ENCODE assay signal across 8 cellular contexts in genomic region chr4:152534541-152535231, GRCh38. TPM values are rescaled to one million over a fixed set of nuclear protein-coding genes. Genes with fewer than 3 reads are reported as not detected.
DNase-seq lines count a peak whose midpoint lies in the region; ATAC-seq and TF ChIP-seq lines count a peak whose summit lies in the region.

No MANE protein-coding gene starts in this region.

- 2% methylated on average over 35 of the region's 35 CpGs for WGBS in heart right ventricle, 2 donors

- intact Hi-C loops in activated naive CD4-positive, alpha-beta T cell treated with anti-CD3 and anti-CD28 coated beads for 36 hours (cut with micrococcal nuclease) = loop anchor here (1.0 to 10.0 kb wide), 5 partner anchors 8 to 1127 kb away; partner anchors contain the start of gene FHIP1A
- intact Hi-C loops in heart right ventricle (cut with DNase I) = loop anchor here in 2 of 10 donors (10.0 kb wide), 2 partner anchors 240 to 1430 kb away; partner anchors contain the start of genes ARFIP1 (in 1 of the 2) and TIGD4 (in 1 of the 2)

- H3K36me3 Mint-ChIP-seq in activated naive CD4-positive, alpha-beta T cell treated with anti-CD3 and anti-CD28 coated beads for 36 hours (ENCODE audit: low read depth) = peaks cover 21% of the 10 kb centered on the region

- ATAC-seq in heart right ventricle = no peak
- no peak for ATAC-seq in HG02642 (IDR thresholded peaks at IDR 0.05; ENCODE audit: poor library complexity, unreplicated experiment)
- ATAC-seq in HG03175 (IDR thresholded peaks at IDR 0.05; ENCODE audit: unreplicated experiment) = no peak

- H3K27ac ChIP-seq in heart right ventricle = peak overlapping the region in 9 of 10 donors; percentile 86 to 98 (median 93)

- no peaks in the 10 kb centered on the region for H3K27me3 Mint-ChIP-seq in activated naive CD4-positive, alpha-beta T cell treated with anti-CD3 and anti-CD28 coated beads for 36 hours (ENCODE audit: low read depth)

- H3K4me1 Mint-ChIP-seq in activated naive CD4-positive, alpha-beta T cell treated with anti-CD3 and anti-CD28 coated beads for 36 hours (ENCODE audit: low read depth) = peaks cover 55% of the 10 kb centered on the region

- peaks cover 0 to 4% (median 0%) of the 10 kb centered on the region in 11 donors for H3K9me3 ChIP-seq in heart right ventricle

- peaks cover 0 to 17% (median 0%) of the 10 kb centered on the region in 9 donors for H3K36me3 ChIP-seq in heart right ventricle

- CTCF ChIA-PET in activated naive CD4-positive, alpha-beta T cell treated with anti-CD3 and anti-CD28 coated beads for 36 hours (lab: Charles Lee) = interaction anchor here (0.7 to 0.8 kb wide), 2 partner anchors 32 to 33 kb away, joined by 3 to 4 read pairs; no protein-coding TSS in a partner anchor

- TF ChIP-seq CTCF in heart right ventricle (IDR thresholded peaks at IDR 0.05) = no peak

- peak overlapping the region; percentile 89 to 100 (median 98) for H3K4me3 ChIP-seq in heart right ventricle

- DNase-seq in NCI-H2171 treated with DMSO at 0.1 percent for 48 hours (lab: John Stamatoyannopoulos, UW) = peak; percentile 48
- no peak for DNase-seq in NCI-H2171 (lab: John Stamatoyannopoulos, UW)
- peak; percentile 45 for DNase-seq in RKO (ENCODE audit: low spot score)
- peak; percentile 66 for DNase-seq in activated naive CD4-positive, alpha-beta T cell treated with anti-CD3 and anti-CD28 coated beads for 36 hours
- peak; percentile 26 to 38 for DNase-seq in heart right ventricle
- DNase-seq in putamen (ENCODE audit: low spot score) = peak; percentile 16

- H3K9me3 Mint-ChIP-seq in activated naive CD4-positive, alpha-beta T cell treated with anti-CD3 and anti-CD28 coated beads for 36 hours = no peaks in the 10 kb centered on the region

- peaks cover 0 to 70% (median 60%) of the 10 kb centered on the region in 9 donors for H3K4me1 ChIP-seq in heart right ventricle

- H3K27ac Mint-ChIP-seq in activated naive CD4-positive, alpha-beta T cell treated with anti-CD3 and anti-CD28 coated beads for 36 hours = peak overlapping the region; percentile 71

- H3K27me3 ChIP-seq in heart right ventricle = no peaks in the 10 kb centered on the region

- H3K4me3 Mint-ChIP-seq in activated naive CD4-positive, alpha-beta T cell treated with anti-CD3 and anti-CD28 coated beads for 36 hours = peak overlapping the region; percentile 87

RNA-seq across cellular contexts. Expression of gene FBXW7, which starts 1.2 kb away (rescaled TPM):
- 10 to 100 TPM; 26.7 to 29.2 TPM for total RNA-seq in activated naive CD4-positive, alpha-beta T cell treated with anti-CD3 and anti-CD28 coated beads for 36 hours
- total RNA-seq in heart right ventricle = 10 to 100 TPM; 59.5 to 87.6 (median 71.7) TPM
- polyA plus RNA-seq in heart right ventricle = 10 to 100 TPM; 12.1 to 52.5 TPM
